ENCODE assay signal across 1 cellular context in the genomic region with DNA sequence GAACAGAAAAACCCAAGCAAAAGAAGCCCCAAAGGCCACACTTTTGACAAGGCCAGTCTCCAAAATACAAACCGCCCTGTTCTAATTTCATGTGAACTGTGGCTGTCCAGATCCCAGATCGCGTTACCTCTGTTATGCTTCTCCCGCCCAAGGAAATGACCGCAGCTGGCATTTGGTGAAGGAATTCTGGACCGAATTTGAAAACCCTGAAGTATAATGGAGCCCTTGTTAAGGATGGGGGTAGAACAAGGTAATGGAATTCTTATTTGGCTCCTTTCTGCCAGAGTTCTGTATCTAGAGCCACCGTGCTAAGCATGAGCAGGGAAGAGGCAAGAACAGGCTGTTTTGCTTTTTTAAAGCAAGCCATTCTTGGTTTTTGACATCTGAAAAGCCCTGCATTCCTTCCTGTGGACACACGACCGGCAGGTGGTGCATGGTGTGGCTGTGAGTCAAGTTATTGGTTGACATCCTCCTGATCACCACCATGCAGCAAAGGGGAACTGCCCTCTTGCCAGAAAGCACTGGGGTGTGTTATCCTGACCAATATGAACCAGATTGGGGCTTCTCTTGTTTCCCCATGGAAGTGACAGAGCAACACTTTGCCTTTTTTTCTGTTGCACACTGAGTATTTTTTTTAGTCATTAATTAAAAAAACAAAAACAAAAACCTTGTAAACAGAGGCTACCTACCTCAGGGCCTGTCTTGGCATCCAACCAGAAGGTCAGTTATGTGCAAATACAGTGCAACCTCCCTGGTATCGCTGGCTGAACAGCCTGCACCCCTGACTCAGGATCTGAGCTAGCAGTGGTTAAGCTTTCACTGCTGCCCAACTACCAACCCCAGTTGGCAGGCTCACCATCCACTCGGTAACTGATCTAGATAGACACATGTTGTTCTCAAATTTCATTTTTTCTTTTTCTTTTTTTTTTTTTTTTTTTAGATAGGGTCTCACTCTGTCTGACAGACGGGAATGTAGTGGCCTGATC.
TF ChIP-seq lines count a peak whose summit lies in the region.

No MANE protein-coding gene starts in this region.

TF ChIP-seq in SK-N-SH, 30 proteins besides CTCF, POLR2A, EP300 and RAD21 (continued from another document):
- TF ChIP-seq, protein P1, sequence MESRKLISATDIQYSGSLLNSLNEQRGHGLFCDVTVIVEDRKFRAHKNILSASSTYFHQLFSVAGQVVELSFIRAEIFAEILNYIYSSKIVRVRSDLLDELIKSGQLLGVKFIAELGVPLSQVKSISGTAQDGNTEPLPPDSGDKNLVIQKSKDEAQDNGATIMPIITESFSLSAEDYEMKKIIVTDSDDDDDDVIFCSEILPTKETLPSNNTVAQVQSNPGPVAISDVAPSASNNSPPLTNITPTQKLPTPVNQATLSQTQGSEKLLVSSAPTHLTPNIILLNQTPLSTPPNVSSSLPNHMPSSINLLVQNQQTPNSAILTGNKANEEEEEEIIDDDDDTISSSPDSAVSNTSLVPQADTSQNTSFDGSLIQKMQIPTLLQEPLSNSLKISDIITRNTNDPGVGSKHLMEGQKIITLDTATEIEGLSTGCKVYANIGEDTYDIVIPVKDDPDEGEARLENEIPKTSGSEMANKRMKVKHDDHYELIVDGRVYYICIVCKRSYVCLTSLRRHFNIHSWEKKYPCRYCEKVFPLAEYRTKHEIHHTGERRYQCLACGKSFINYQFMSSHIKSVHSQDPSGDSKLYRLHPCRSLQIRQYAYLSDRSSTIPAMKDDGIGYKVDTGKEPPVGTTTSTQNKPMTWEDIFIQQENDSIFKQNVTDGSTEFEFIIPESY (IDR thresholded peaks at IDR 0.05; ENCODE audit: borderline replicate concordance, low read depth): no peak
- TF ChIP-seq POLR2AphosphoS5 (IDR thresholded peaks at IDR 0.05; ENCODE audit: low read depth, low read length): no peak
- no peak for TF ChIP-seq ELF1 (IDR thresholded peaks at IDR 0.05)
- TF ChIP-seq RFX5 (IDR thresholded peaks at IDR 0.05; ENCODE audit: low read length): no peak
- TF ChIP-seq FOXM1 (IDR thresholded peaks at IDR 0.05; ENCODE audit: low read depth): no peak
